ENCODE assay signal across 1 cellular context in genomic region chr1:235286667-235287066, GRCh38.
TF ChIP-seq lines count a peak whose summit lies in the region.

No MANE protein-coding gene starts in this region.

TF ChIP-seq in IMR-90, 13 proteins besides CTCF, POLR2A, EP300 and RAD21:
- no peak for TF ChIP-seq NFE2L2 (IDR thresholded peaks at IDR 0.05; ENCODE audit: low read depth, low read length)
- no peak for TF ChIP-seq SMC3 (IDR thresholded peaks at IDR 0.05; ENCODE audit: low read depth, low read length)
- TF ChIP-seq MAZ (IDR thresholded peaks at IDR 0.05; ENCODE audit: borderline replicate concordance, low read depth, low read length): no peak
- TF ChIP-seq ELK1 (IDR thresholded peaks at IDR 0.05; ENCODE audit: borderline replicate concordance, low read depth, low read length): no peak
- TF ChIP-seq USF2 (IDR thresholded peaks at IDR 0.05; ENCODE audit: low read depth, low read length): no peak
- no peak for TF ChIP-seq CEBPB (IDR thresholded peaks at IDR 0.05; ENCODE audit: low read depth, low read length)
- TF ChIP-seq FOS (IDR thresholded peaks at IDR 0.05; ENCODE audit: low read depth, low read length): no peak
- TF ChIP-seq RCOR1 (IDR thresholded peaks at IDR 0.05; ENCODE audit: insufficient replicate concordance, low read length): no peak
- TF ChIP-seq BHLHE40 (IDR thresholded peaks at IDR 0.05; ENCODE audit: low read depth, low read length): no peak
- TF ChIP-seq MAFK (IDR thresholded peaks at IDR 0.05; ENCODE audit: low read depth, low read length): no peak
- TF ChIP-seq MXI1 (IDR thresholded peaks at IDR 0.05; ENCODE audit: borderline replicate concordance, low read depth, low read length): no peak
- no peak for TF ChIP-seq CHD1 (IDR thresholded peaks at IDR 0.05; ENCODE audit: low read depth, low read length)
- no peak for TF ChIP-seq RFX5 (IDR thresholded peaks at IDR 0.05; ENCODE audit: low read depth, low read length)
